ENCODE assay signal across 27 cellular contexts in the genomic region with DNA sequence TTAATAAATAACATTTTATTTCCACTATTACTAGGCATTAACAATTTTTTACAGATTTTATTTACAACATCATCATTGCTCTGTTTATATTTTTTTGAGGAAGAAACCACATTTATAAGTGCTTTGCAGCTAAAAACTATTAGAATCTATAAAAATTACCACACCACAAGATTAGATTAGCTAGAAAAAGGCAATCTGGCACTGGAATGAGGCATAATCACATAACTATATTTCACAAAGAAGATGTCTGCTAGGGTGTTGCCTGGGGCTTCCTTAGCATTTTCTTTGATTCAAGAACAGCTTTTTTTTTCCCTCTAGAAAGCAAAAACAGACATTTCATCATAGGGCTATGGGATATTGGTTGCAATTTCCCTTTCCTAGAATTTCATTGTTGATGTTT.
DNase-seq lines count a peak whose midpoint lies in the region; ATAC-seq, FAIRE-seq and TF ChIP-seq lines count a peak whose summit lies in the region.
"Had no signal": no experiment of that assay in that cellular context is flagged by ENCODE, and none has a peak within 500 bp of the region (broad histone marks: within the 10 kb centered on the region; RNA-seq: fewer than 3 reads in every experiment).

No MANE protein-coding gene starts in this region.

- peak in 1 of 2 experiments; percentile 58; a peak in 1 of 4 replicates for TF ChIP-seq EP300 in SK-N-SH (IDR thresholded peaks at IDR 0.05; ENCODE audit: borderline replicate concordance in 1 of 2, low read depth in 1 of 2, low read length in 1 of 2)

- H3K4me1 Mint-ChIP-seq in mesothelial cell of epicardium: peaks cover 10% of the 10 kb centered on the region
- H3K4me1 Mint-ChIP-seq: B cell had no signal

- TF ChIP-seq RAD21 in SK-N-SH (IDR thresholded peaks at IDR 0.05; ENCODE audit: low read length): no peak

- H3K27me3 Mint-ChIP-seq in mesothelial cell of epicardium (ENCODE audit: low read depth): no peaks in the 10 kb centered on the region
- H3K27me3 Mint-ChIP-seq: B cell; CD4-positive, alpha-beta T cell had no signal

- no peak for ATAC-seq in HG02642 (IDR thresholded peaks at IDR 0.05; ENCODE audit: poor library complexity, unreplicated experiment)
- ATAC-seq: A549; CD8-positive, alpha-beta T cell; GM12878 had no signal

- TF ChIP-seq POLR2A in prostate gland (IDR thresholded peaks at IDR 0.05): no peak

- no peak overlapping the region for H3K4me3 Mint-ChIP-seq in mesothelial cell of epicardium
- H3K4me3 Mint-ChIP-seq: B cell; CD4-positive, alpha-beta T cell; CD8-positive, alpha-beta T cell had no signal

- H3K79me2 ChIP-seq in SK-N-SH (ENCODE audit: insufficient read depth): no peaks in the 10 kb centered on the region

- H3K4me1 ChIP-seq in SK-N-SH (ENCODE audit: control insufficient read depth in 1 of 2, insufficient read depth in 2 of 2, low read depth in 1 of 2, low read length in 1 of 2) (no peaks in the 10 kb centered on the region; a peak in 1 of 4 replicates), prostate gland (replicated peaks) (no peaks in the 10 kb centered on the region)
- H3K4me1 ChIP-seq: A549; BLaER1 treated with 17β-estradiol and CSF1 and Interleukin-3, amounts not matched to agents 10 nM and 100 nM; Caco-2 had no signal

- H4K20me1 ChIP-seq in SK-N-SH (ENCODE audit: insufficient read depth): no peaks in the 10 kb centered on the region
- H4K20me1 ChIP-seq: BLaER1 treated with 17β-estradiol and CSF1 and Interleukin-3, amounts not matched to agents 10 nM and 100 nM had no signal

- H2AFZ ChIP-seq in SK-N-SH (ENCODE audit: low read depth): no peak overlapping the region

- no peaks in the 10 kb centered on the region for H3K36me3 Mint-ChIP-seq in mesothelial cell of epicardium
- H3K36me3 Mint-ChIP-seq: CD8-positive, alpha-beta T cell had no signal

- DNase-seq in D721Med (ENCODE audit: insufficient read length, low spot score): no peak
- peak; percentile 23 for DNase-seq in SK-N-DZ (ENCODE audit: low spot score)
- peak; percentile 16 for DNase-seq in SK-N-SH
- DNase-seq in mesothelial cell of epicardium (ENCODE audit: low spot score in 2 of 2, unreplicated experiment in 2 of 2): no peak
- DNase-seq in RPMI8226: no peak
- DNase-seq in prostate gland (ENCODE audit: low spot score): no peak
- DNase-seq: AML-193; Caco-2; Calu3; CD4-positive, alpha-beta T cell; CD8-positive, alpha-beta T cell; DMS 273 treated with DMSO at 0.1 percent for 48 hours; DMS153; DMS53; DMS79; DND-41; EL; GDM1 had no signal

- peaks cover 12% of the 10 kb centered on the region for H3K9me3 Mint-ChIP-seq in mesothelial cell of epicardium
- H3K9me3 Mint-ChIP-seq: CD4-positive, alpha-beta T cell had no signal

- H3K9me2 ChIP-seq in SK-N-SH: 0 out of 2 replicates have a peak, but pooled peaks cover 3% of the 10 kb centered on the region

- intact Hi-C loops in prostate gland (cut with DNase I): no loop called here

- H3K27me3 ChIP-seq in SK-N-SH (ENCODE audit: insufficient read depth): no peaks in the 10 kb centered on the region
- no peaks in the 10 kb centered on the region for H3K27me3 ChIP-seq in prostate gland (replicated peaks; ENCODE audit: insufficient read depth)
- H3K27me3 ChIP-seq: BLaER1 treated with 17β-estradiol and CSF1 and Interleukin-3, amounts not matched to agents 10 nM and 100 nM had no signal

- H3K36me3 ChIP-seq in SK-N-SH (replicated peaks in 1 of 2; ENCODE audit: control insufficient read depth in 1 of 2, insufficient read depth in 2 of 2, low read length in 1 of 2) (no peaks in the 10 kb centered on the region), prostate gland (no peaks in the 10 kb centered on the region)
- H3K36me3 ChIP-seq: BLaER1 treated with 17β-estradiol and CSF1 and Interleukin-3, amounts not matched to agents 10 nM and 100 nM had no signal

- FAIRE-seq in D721Med (lab: Jason Lieb, UNC): peak; percentile 70
- FAIRE-seq: A549, GM12878, GM12892, GM18507 had no signal

- H3K4me3 ChIP-seq in SK-N-SH (ENCODE audit: low read depth in 2 of 2, low read length in 1 of 2) (no peak overlapping the region), prostate gland (no peak overlapping the region)
- H3K4me3 ChIP-seq: A549; BLaER1 treated with 17β-estradiol and CSF1 and Interleukin-3, amounts not matched to agents 10 nM and 100 nM; GM12878 had no signal

- H3K9me3 ChIP-seq in SK-N-SH: no peaks in the 10 kb centered on the region
- no peaks in the 10 kb centered on the region for H3K9me3 ChIP-seq in prostate gland
- H3K9me3 ChIP-seq: A549; BLaER1 treated with 17β-estradiol and CSF1 and Interleukin-3, amounts not matched to agents 10 nM and 100 nM; Caco-2 had no signal

- TF ChIP-seq CTCF in D721Med (IDR thresholded peaks at IDR 0.05; ENCODE audit: insufficient read depth, missing control alignments) (no peak), SK-N-SH (IDR thresholded peaks at IDR 0.05) (no peak), mesothelial cell of epicardium (IDR thresholded peaks at IDR 0.05; ENCODE audit: unreplicated experiment) (no peak), prostate gland (IDR thresholded peaks at IDR 0.05) (no peak)

- no peaks in the 10 kb centered on the region for H3F3A ChIP-seq in SK-N-SH (replicated peaks; ENCODE audit: insufficient read depth)

- H3K27ac Mint-ChIP-seq in mesothelial cell of epicardium: peak overlapping the region; percentile 12
- H3K27ac Mint-ChIP-seq: B cell; CD4-positive, alpha-beta T cell; CD8-positive, alpha-beta T cell had no signal

- H3K4me2 ChIP-seq in SK-N-SH: no peak overlapping the region
- H3K4me2 ChIP-seq: A549; BLaER1 treated with 17β-estradiol and CSF1 and Interleukin-3, amounts not matched to agents 10 nM and 100 nM had no signal

- H3K27ac ChIP-seq in SK-N-SH (ENCODE audit: low read depth in 2 of 2, low read length in 1 of 2): peak overlapping the region in 1 of 2 experiments; percentile 60; a peak in 1 of 4 replicates
- no peak overlapping the region for H3K27ac ChIP-seq in prostate gland
- H3K27ac ChIP-seq: 22Rv1; A549; BLaER1 treated with 17β-estradiol and CSF1 and Interleukin-3, amounts not matched to agents 10 nM and 100 nM; C4-2B had no signal

- POLR2A ChIA-PET in SK-N-SH (lab: Yijun Ruan, JAX): no interaction called here

- H3K9ac ChIP-seq in SK-N-SH: no peak overlapping the region
- H3K9ac ChIP-seq: BLaER1 treated with 17β-estradiol and CSF1 and Interleukin-3, amounts not matched to agents 10 nM and 100 nM had no signal

- CTCF ChIA-PET in SK-N-SH (lab: Yijun Ruan, JAX): interaction anchor here (0.7 kb wide), 1 partner anchor 17 kb away, joined by 3 read pairs; no protein-coding TSS in a partner anchor

TF ChIP-seq in SK-N-SH, 30 proteins besides CTCF, POLR2A, EP300 and RAD21 (continues in another document):
- peak; percentile 48; the same call in 1 of the 2 replicates for TF ChIP-seq RCOR1 (IDR thresholded peaks at IDR 0.05; ENCODE audit: low read length)
- peak; percentile 16; the same call in 1 of the 2 replicates for TF ChIP-seq GATA2 (CRISPR knock-in tag; IDR thresholded peaks at IDR 0.05)
- TF ChIP-seq CHD2 (IDR thresholded peaks at IDR 0.05; ENCODE audit: low read length, partially characterized antibody): no peak
- TF ChIP-seq, protein P1, sequence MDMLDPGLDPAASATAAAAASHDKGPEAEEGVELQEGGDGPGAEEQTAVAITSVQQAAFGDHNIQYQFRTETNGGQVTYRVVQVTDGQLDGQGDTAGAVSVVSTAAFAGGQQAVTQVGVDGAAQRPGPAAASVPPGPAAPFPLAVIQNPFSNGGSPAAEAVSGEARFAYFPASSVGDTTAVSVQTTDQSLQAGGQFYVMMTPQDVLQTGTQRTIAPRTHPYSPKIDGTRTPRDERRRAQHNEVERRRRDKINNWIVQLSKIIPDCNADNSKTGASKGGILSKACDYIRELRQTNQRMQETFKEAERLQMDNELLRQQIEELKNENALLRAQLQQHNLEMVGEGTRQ (IDR thresholded peaks at IDR 0.05; ENCODE audit: borderline replicate concordance, low read depth, low read length): no peak
- no peak for TF ChIP-seq YY1 (IDR thresholded peaks at IDR 0.05; ENCODE audit: low read depth)
- TF ChIP-seq ELF1 (IDR thresholded peaks at IDR 0.05): no peak
- no peak for TF ChIP-seq TEAD4 (IDR thresholded peaks at IDR 0.05; ENCODE audit: borderline replicate concordance, insufficient read depth)
- no peak for TF ChIP-seq SMC3 (IDR thresholded peaks at IDR 0.05; ENCODE audit: low read depth, low read length)
- no peak for TF ChIP-seq MXI1 (IDR thresholded peaks at IDR 0.05; ENCODE audit: low read depth, low read length)
- TF ChIP-seq, protein P2, sequence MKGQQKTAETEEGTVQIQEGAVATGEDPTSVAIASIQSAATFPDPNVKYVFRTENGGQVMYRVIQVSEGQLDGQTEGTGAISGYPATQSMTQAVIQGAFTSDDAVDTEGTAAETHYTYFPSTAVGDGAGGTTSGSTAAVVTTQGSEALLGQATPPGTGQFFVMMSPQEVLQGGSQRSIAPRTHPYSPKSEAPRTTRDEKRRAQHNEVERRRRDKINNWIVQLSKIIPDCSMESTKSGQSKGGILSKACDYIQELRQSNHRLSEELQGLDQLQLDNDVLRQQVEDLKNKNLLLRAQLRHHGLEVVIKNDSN (IDR thresholded peaks at IDR 0.05; ENCODE audit: borderline replicate concordance, low read depth): no peak
- no peak for TF ChIP-seq FOXM1 (IDR thresholded peaks at IDR 0.05; ENCODE audit: low read depth)
- no peak for TF ChIP-seq RXRA (IDR thresholded peaks at IDR 0.05; ENCODE audit: borderline replicate concordance, low read depth)
- TF ChIP-seq FOXJ3 (CRISPR knock-in tag; IDR thresholded peaks at IDR 0.05): no peak
- TF ChIP-seq RFX5 (IDR thresholded peaks at IDR 0.05; ENCODE audit: low read length): no peak
- TF ChIP-seq EZH2phosphoT487 (IDR thresholded peaks at IDR 0.05; ENCODE audit: borderline replicate concordance, low read depth): no peak

Comparison
In these comparisons a context has a peak if more than half of its experiments do, and no peak if none do; other contexts are left out.
1. DNase-seq: peak in SK-N-DZ (single experiment) and SK-N-SH (single experiment); none in D721Med (single experiment), mesothelial cell of epicardium (0 of 2), RPMI8226 (single experiment) and prostate gland (single experiment).